In genomic region chr12:120381752-120382419, GRCh38 we compare ENCODE assay signal across 1 cellular context.
TF ChIP-seq lines count a peak whose summit lies in the region.

No MANE protein-coding gene starts in this region.

TF ChIP-seq in HEK293, 187 proteins besides CTCF, POLR2A, EP300 and RAD21:
- TF ChIP-seq ZNF280D (tag by site-specific recombination; IDR thresholded peaks at IDR 0.05) (no peak), ZNF629 (tag by site-specific recombination; IDR thresholded peaks at IDR 0.05) (peak; percentile 53; the same call in 1 of the 2 replicates), ZEB2 (tag by site-specific recombination; IDR thresholded peaks at IDR 0.05) (no peak), ATF2 (tag by site-specific recombination; IDR thresholded peaks at IDR 0.05; ENCODE audit: low read depth) (0 out of 2 replicates have a peak, but pooled peaks have one; percentile 36), OSR2 (tag by site-specific recombination; IDR thresholded peaks at IDR 0.05) (peak; percentile 38; the same call in 1 of the 2 replicates), IKZF3 (tag by site-specific recombination; IDR thresholded peaks at IDR 0.05) (peak; percentile 67), ZXDB (tag by site-specific recombination; IDR thresholded peaks at IDR 0.05) (peak; percentile 68), INSM2 (tag by site-specific recombination; IDR thresholded peaks at IDR 0.05) (peak; percentile 31; the same call in 1 of the 2 replicates), WT1 (tag by site-specific recombination; IDR thresholded peaks at IDR 0.05) (peak; percentile 80), ZNF239 (tag by site-specific recombination; IDR thresholded peaks at IDR 0.05) (no peak), PRDM10 (tag by site-specific recombination; IDR thresholded peaks at IDR 0.05) (peak; percentile 50), ZNF843 (tag by site-specific recombination; IDR thresholded peaks at IDR 0.05) (peak; percentile 50; the same call in 1 of the 2 replicates)
